Comparison of ENCODE assay signal across 24 cellular contexts in the genomic region with DNA sequence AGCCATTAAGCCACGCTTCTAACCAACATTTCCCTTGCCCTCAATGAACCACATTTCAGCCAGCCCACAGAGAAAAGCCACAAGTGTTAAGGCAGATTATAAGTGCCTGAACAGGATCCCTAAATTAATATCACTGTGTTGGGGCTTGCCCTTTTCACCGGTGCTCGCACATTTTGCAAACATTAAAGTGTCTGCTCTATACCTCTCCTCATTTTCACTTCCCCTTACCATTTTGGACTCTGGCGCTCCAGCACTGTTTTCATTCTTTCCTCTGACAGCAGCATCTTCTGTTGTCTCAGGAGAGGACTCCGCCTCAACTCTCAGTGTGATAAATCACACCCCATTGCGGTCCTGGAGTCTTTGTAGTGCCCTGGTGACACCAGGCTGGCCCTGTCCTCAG.
DNase-seq lines count a peak whose midpoint lies in the region; ATAC-seq and TF ChIP-seq lines count a peak whose summit lies in the region.
"Had no signal": no experiment of that assay in that cellular context is flagged by ENCODE, and none has a peak within 500 bp of the region (broad histone marks: within the 10 kb centered on the region; RNA-seq: fewer than 3 reads in every experiment).

No MANE protein-coding gene starts in this region.

- no peak for TF ChIP-seq CTCF in tibial nerve (IDR thresholded peaks at IDR 0.05)

- H3K4me1 Mint-ChIP-seq in effector memory CD8-positive, alpha-beta T cell (ENCODE audit: low read depth in 2 of 2) = no peaks in the 10 kb centered on the region

- H3K27ac Mint-ChIP-seq in effector memory CD8-positive, alpha-beta T cell = no peak overlapping the region
- H3K27ac Mint-ChIP-seq: memory B cell had no signal

- H3K4me3 ChIP-seq in tibial nerve = no peak overlapping the region
- H3K4me3 ChIP-seq: prostate gland, SK-N-MC had no signal

- TF ChIP-seq POLR2A in tibial nerve (IDR thresholded peaks at IDR 0.05) (no peak), GM18505 (IDR thresholded peaks at IDR 0.05; ENCODE audit: borderline replicate concordance, extremely low read depth, insufficient read depth, insufficient read length) (no peak)

- 84 to 87% methylated on average over 6 of the region's 6 CpGs for WGBS in tibial nerve, 2 donors

- no peaks in the 10 kb centered on the region for H3K9me3 ChIP-seq in tibial nerve
- H3K9me3 ChIP-seq: prostate gland had no signal

- H3K9me3 Mint-ChIP-seq in effector memory CD8-positive, alpha-beta T cell = peaks cover 0 to 2% of the 10 kb centered on the region in 2 donors
- H3K9me3 Mint-ChIP-seq: memory B cell had no signal

- no peak overlapping the region for H3K27ac ChIP-seq in tibial nerve
- H3K27ac ChIP-seq: prostate gland, SK-N-MC had no signal

- H3K4me1 ChIP-seq in tibial nerve = no peaks in the 10 kb centered on the region
- H3K4me1 ChIP-seq: prostate gland had no signal

- peak; percentile 47 for ATAC-seq in GM18508 (IDR thresholded peaks at IDR 0.05; ENCODE audit: insufficient read depth, unreplicated experiment)
- ATAC-seq in GM19463 (IDR thresholded peaks at IDR 0.05; ENCODE audit: unreplicated experiment) = peak; percentile 70
- ATAC-seq in HG03159 (IDR thresholded peaks at IDR 0.05; ENCODE audit: unreplicated experiment) = peak; percentile 65
- ATAC-seq in GM18505 (IDR thresholded peaks at IDR 0.05; ENCODE audit: unreplicated experiment) = no peak
- ATAC-seq in effector memory CD8-positive, alpha-beta T cell (replicated peaks) = no peak
- ATAC-seq: Panc1 had no signal

- peaks cover 8 to 18% of the 10 kb centered on the region in 2 donors for H3K27me3 Mint-ChIP-seq in effector memory CD8-positive, alpha-beta T cell

- H3K4me3 Mint-ChIP-seq in effector memory CD8-positive, alpha-beta T cell = no peak overlapping the region
- H3K4me3 Mint-ChIP-seq: memory B cell had no signal

- H3K27me3 ChIP-seq in tibial nerve = no peaks in the 10 kb centered on the region

- TF ChIP-seq EP300 in tibial nerve (IDR thresholded peaks at IDR 0.05) = no peak

- DNase-seq in RPMI8226 (peak; percentile 31), tibial nerve (ENCODE audit: low spot score in 2 of 2) (no peak)
- no peak for DNase-seq in activated CD4-positive, alpha-beta T cell treated with anti-CD3 and anti-CD28 coated beads for 48 hours
- no peak for DNase-seq in effector memory CD8-positive, alpha-beta T cell
- DNase-seq: activated effector memory CD4-positive, alpha-beta T cell treated with anti-CD3 and anti-CD28 coated beads, Interleukin-2, amount 50 U/mL, for 16 hours; Caco-2; EL; hippocampal formation; kidney; NCI-H1930; NCI-H524 treated with DMSO at 0.1 percent for 48 hours; small intestine; stimulated activated CD4-positive, alpha-beta T cell treated with anti-CD3 and anti-CD28 coated beads, Interleukin-4, amount 100 ng/mL, for 4 hours; stimulated activated CD8-positive, alpha-beta memory T cell treated with anti-CD3 and anti-CD28 coated beads, Interleukin-4, amount 100 ng/mL, for 48 hours; substantia nigra; T-helper 9 cell had no signal

- no peaks in the 10 kb centered on the region for H3K36me3 Mint-ChIP-seq in effector memory CD8-positive, alpha-beta T cell (ENCODE audit: insufficient read depth)
- H3K36me3 Mint-ChIP-seq: memory B cell had no signal

- H3K36me3 ChIP-seq in tibial nerve = no peaks in the 10 kb centered on the region
- H3K36me3 ChIP-seq: prostate gland had no signal

Comparison
In these comparisons a context has a peak if more than half of its experiments do, and no peak if none do; other contexts are left out.
1. ATAC-seq: peak in GM18508 (single experiment), GM19463 (single experiment) and HG03159 (single experiment); none in GM18505 (single experiment) and effector memory CD8-positive, alpha-beta T cell (single experiment).